Comparison of ENCODE assay signal across 10 cellular contexts in genomic region chr9:129486496-129487306, GRCh38.
DNase-seq lines count a peak whose midpoint lies in the region; FAIRE-seq and TF ChIP-seq lines count a peak whose summit lies in the region.
"Had no signal": no experiment of that assay in that cellular context is flagged by ENCODE, and none has a peak within 500 bp of the region (broad histone marks: within the 10 kb centered on the region; RNA-seq: fewer than 3 reads in every experiment).

No MANE protein-coding gene starts in this region.

- peak overlapping the region; percentile 100 for H3K27ac Mint-ChIP-seq in activated naive CD4-positive, alpha-beta T cell treated with anti-CD3 and anti-CD28 coated beads for 36 hours

- H3K79me2 ChIP-seq in MM.1S (ENCODE audit: low read length), result 0 out of 2 replicates have a peak, but pooled peaks cover 3% of the 10 kb centered on the region

- no peak overlapping the region for H3K4me2 ChIP-seq in MM.1S (ENCODE audit: low read depth, low read length)

- H3K27me3 ChIP-seq in duodenal mucosa (ENCODE audit: control insufficient read depth in 1 of 2, insufficient read depth in 2 of 2, low read length in 2 of 2) (no peaks in the 10 kb centered on the region), muscle layer of colon (ENCODE audit: control insufficient read depth in 1 of 2, insufficient read depth in 2 of 2, low read length in 2 of 2) (no peaks in the 10 kb centered on the region), vagina (no peaks in the 10 kb centered on the region), MM.1S (replicated peaks; ENCODE audit: insufficient read depth, low read length) (peaks cover 35% of the 10 kb centered on the region)

- H3K36me3 Mint-ChIP-seq in activated naive CD4-positive, alpha-beta T cell treated with anti-CD3 and anti-CD28 coated beads for 36 hours (ENCODE audit: low read depth), result peaks cover 16% of the 10 kb centered on the region

- H3K9ac ChIP-seq in duodenal mucosa (ENCODE audit: low read depth in 1 of 2, low read length in 2 of 2) (peak overlapping the region; percentile 54 to 83), muscle layer of colon (ENCODE audit: low read length) (peak overlapping the region; percentile 96), MM.1S (ENCODE audit: low read length) (no peak overlapping the region)

- H3K27me3 Mint-ChIP-seq in activated naive CD4-positive, alpha-beta T cell treated with anti-CD3 and anti-CD28 coated beads for 36 hours (ENCODE audit: low read depth), result no peaks in the 10 kb centered on the region

- H3K36me3 ChIP-seq in duodenal mucosa (ENCODE audit: control insufficient read depth in 1 of 2, insufficient read depth in 2 of 2, low read length in 2 of 2) (no peaks in the 10 kb centered on the region), muscle layer of colon (ENCODE audit: insufficient read depth, low read length) (no peaks in the 10 kb centered on the region), vagina (no peaks in the 10 kb centered on the region), MM.1S (replicated peaks; ENCODE audit: insufficient read depth, low read length) (no peaks in the 10 kb centered on the region)

- H4K20me1 ChIP-seq in MM.1S (ENCODE audit: insufficient read depth, low read length), result no peaks in the 10 kb centered on the region

- H3K4me1 ChIP-seq in duodenal mucosa (ENCODE audit: control insufficient read depth in 1 of 2, insufficient read depth in 2 of 2, low read length in 2 of 2) (peaks cover 53 to 60% of the 10 kb centered on the region in 2 donors), muscle layer of colon (ENCODE audit: insufficient read depth, low read length) (peaks cover 83% of the 10 kb centered on the region), vagina (peaks cover 89% of the 10 kb centered on the region), MM.1S (ENCODE audit: low read length) (peaks cover 3% of the 10 kb centered on the region; the same call in 1 of the 2 replicates)

- intact Hi-C loops in activated naive CD4-positive, alpha-beta T cell treated with anti-CD3 and anti-CD28 coated beads for 36 hours (cut with micrococcal nuclease), result loop anchor here (5.0 kb wide), 4 partner anchors 81 to 344 kb away; no protein-coding TSS in a partner anchor
- intact Hi-C loops in vagina (cut with DNase I), result no loop called here

- no peak for DNase-seq in activated naive CD4-positive, alpha-beta T cell treated with anti-CD3 and anti-CD28 coated beads for 36 hours
- DNase-seq in activated naive CD4-positive, alpha-beta T cell (lab: John Stamatoyannopoulos, UW), result no peak
- DNase-seq in vagina (ENCODE audit: extremely low spot score in 2 of 2), result no peak
- no peak for DNase-seq in GM19239 (ENCODE audit: insufficient read length, low spot score)
- DNase-seq in MM.1S, result no peak
- no peak for DNase-seq in GF-D8 (lab: John Stamatoyannopoulos, UW)
- DNase-seq: amniotic stem cell, DND-41 had no signal

- H3K4me3 Mint-ChIP-seq in activated naive CD4-positive, alpha-beta T cell treated with anti-CD3 and anti-CD28 coated beads for 36 hours, result peak overlapping the region; percentile 93

- no peaks in the 10 kb centered on the region for H3F3A ChIP-seq in MM.1S (ENCODE audit: insufficient read depth, low read length)

- no peaks in the 10 kb centered on the region for H3K9me2 ChIP-seq in MM.1S (replicated peaks; ENCODE audit: insufficient read depth, low read length)

- no peak for FAIRE-seq in GM19239 (lab: Jason Lieb, UNC)

- no peaks in the 10 kb centered on the region for H3K9me3 Mint-ChIP-seq in activated naive CD4-positive, alpha-beta T cell treated with anti-CD3 and anti-CD28 coated beads for 36 hours

- peak in 1 of 2 donors; percentile 24 for TF ChIP-seq POLR2A in vagina (IDR thresholded peaks at IDR 0.05)

- no peaks in the 10 kb centered on the region for H3K9me3 ChIP-seq in duodenal mucosa (ENCODE audit: control insufficient read depth in 1 of 2, low read length in 2 of 2)
- H3K9me3 ChIP-seq in muscle layer of colon (ENCODE audit: low read length), result no peaks in the 10 kb centered on the region
- H3K9me3 ChIP-seq in vagina, result no peaks in the 10 kb centered on the region
- H3K9me3 ChIP-seq in MM.1S (replicated peaks; ENCODE audit: insufficient read depth, low read length), result no peaks in the 10 kb centered on the region

- CTCF ChIA-PET in activated naive CD4-positive, alpha-beta T cell treated with anti-CD3 and anti-CD28 coated beads for 36 hours (lab: Charles Lee), result interaction anchor here (1.1 kb wide), 1 partner anchor 369 kb away, joined by 3 read pairs; no protein-coding TSS in a partner anchor

- H3K4me1 Mint-ChIP-seq in activated naive CD4-positive, alpha-beta T cell treated with anti-CD3 and anti-CD28 coated beads for 36 hours (ENCODE audit: low read depth), result peaks cover 59% of the 10 kb centered on the region

- H2AFZ ChIP-seq in MM.1S (ENCODE audit: low read length), result no peak overlapping the region

- H3K4me3 ChIP-seq in duodenal mucosa (ENCODE audit: low read depth in 1 of 2, low read length in 2 of 2) (no peak overlapping the region), muscle layer of colon (ENCODE audit: low read depth in 1 of 2, low read length in 2 of 2) (no peak overlapping the region), vagina (no peak overlapping the region), MM.1S (ENCODE audit: low read length) (no peak overlapping the region)

- H3K27ac ChIP-seq in duodenal mucosa (ENCODE audit: low read depth, low read length) (peak overlapping the region; percentile 96), muscle layer of colon (ENCODE audit: low read depth, low read length) (peak overlapping the region; percentile 96), vagina (peak overlapping the region; percentile 99), MM.1S (ENCODE audit: low read length) (no peak overlapping the region)

- TF ChIP-seq CTCF in vagina (IDR thresholded peaks at IDR 0.05), result no peak
- TF ChIP-seq CTCF in MM.1S (IDR thresholded peaks at IDR 0.05; ENCODE audit: low read length), result no peak
